ENCODE assay signal across 11 cellular contexts in the genomic region with DNA sequence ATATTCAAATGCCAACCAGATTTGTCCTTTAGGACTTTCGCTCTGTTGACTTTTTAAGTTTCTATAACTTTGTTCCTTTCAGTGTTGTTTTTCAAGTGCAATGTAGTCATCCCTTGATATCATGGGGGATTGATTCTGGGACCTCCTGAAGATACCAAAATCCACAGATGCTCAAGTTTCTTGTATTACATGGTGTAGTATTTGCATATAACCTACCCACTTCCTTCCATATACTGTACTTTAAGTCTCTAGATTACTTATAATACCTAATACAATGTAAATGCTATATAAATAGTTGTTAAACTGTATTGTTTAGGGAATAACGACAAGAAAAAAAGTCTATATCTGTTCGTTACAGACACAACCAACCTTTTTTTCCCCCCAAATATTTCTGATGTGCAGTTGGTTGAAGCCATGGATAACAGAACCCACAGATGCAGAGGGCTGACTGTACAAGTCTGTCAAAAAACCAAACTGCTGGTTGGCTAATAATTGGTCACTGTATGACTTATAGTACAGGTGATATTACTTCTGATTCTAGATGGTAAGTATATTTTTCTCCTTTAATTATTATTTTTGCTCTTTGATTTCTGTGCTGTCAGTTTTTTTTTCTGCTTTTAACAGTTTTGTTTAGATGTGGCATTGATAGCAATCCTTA. TPM values are rescaled to one million over a fixed set of nuclear protein-coding genes. Genes with fewer than 3 reads are reported as not detected.
DNase-seq lines count a peak whose midpoint lies in the region; ATAC-seq and TF ChIP-seq lines count a peak whose summit lies in the region.
"Had no signal": no experiment of that assay in that cellular context is flagged by ENCODE, and none has a peak within 500 bp of the region (broad histone marks: within the 10 kb centered on the region; RNA-seq: fewer than 3 reads in every experiment).

No MANE protein-coding gene starts in this region.

- no peaks in the 10 kb centered on the region for H3K27me3 ChIP-seq in BLaER1
- H3K27me3 ChIP-seq in psoas muscle (ENCODE audit: insufficient read depth in 3 of 3, low read length in 2 of 3), result no peaks in the 10 kb centered on the region

- ATAC-seq in GM19023 (IDR thresholded peaks at IDR 0.05; ENCODE audit: unreplicated experiment) (peak; percentile 57), HG02973 (IDR thresholded peaks at IDR 0.05; ENCODE audit: unreplicated experiment) (peak; percentile 61), activated B cell treated with CpG ODN at 0.5 μM for 24 hours (ENCODE audit: low read depth) (peak; percentile 51), psoas muscle (no peak)
- ATAC-seq: CD8-positive, alpha-beta T cell had no signal

- no peak overlapping the region for H3K9ac ChIP-seq in BLaER1

- peaks cover 3% of the 10 kb centered on the region; the same call in 1 of the 2 replicates for H3K36me3 ChIP-seq in BLaER1
- H3K36me3 ChIP-seq in psoas muscle (ENCODE audit: insufficient read depth in 1 of 2, low read depth in 1 of 2), result no peaks in the 10 kb centered on the region

- H3K9me3 ChIP-seq in BLaER1, result peaks cover 4% of the 10 kb centered on the region; the same call in 1 of the 2 replicates
- no peaks in the 10 kb centered on the region for H3K9me3 ChIP-seq in psoas muscle

- H3K4me3 ChIP-seq in BLaER1 (no peak overlapping the region), psoas muscle (no peak overlapping the region)

- POLR2A ChIA-PET in activated B cell treated with CpG ODN at 0.5 μM for 24 hours (lab: Charles Lee), result no interaction called here

- peak overlapping the region; percentile 36 for H3K27ac Mint-ChIP-seq in activated B cell treated with CpG ODN at 0.5 μM for 24 hours
- H3K27ac Mint-ChIP-seq: CD8-positive, alpha-beta T cell had no signal

- CTCF ChIA-PET in activated B cell treated with CpG ODN at 0.5 μM for 24 hours (lab: Charles Lee), result no interaction called here

- 64 to 79% (median 69%) methylated on average over 3 of the region's 3 CpGs for WGBS in psoas muscle, 3 donors

- H3K27ac ChIP-seq in BLaER1, result no peak overlapping the region
- H3K27ac ChIP-seq in psoas muscle, result no peak overlapping the region

- H4K20me1 ChIP-seq in BLaER1, result peaks cover 48% of the 10 kb centered on the region

- H3K9me3 Mint-ChIP-seq in activated B cell treated with CpG ODN at 0.5 μM for 24 hours, result no peaks in the 10 kb centered on the region
- H3K9me3 Mint-ChIP-seq: CD8-positive, alpha-beta T cell had no signal

- no peak for DNase-seq in activated B cell treated with CpG ODN at 0.5 μM for 24 hours
- DNase-seq in DMS114 treated with DMSO at 0.1 percent for 48 hours (lab: John Stamatoyannopoulos, UW; ENCODE audit: unreplicated experiment), result no peak
- DNase-seq in effector CD8-positive, alpha-beta T cell (lab: John Stamatoyannopoulos, UW), result no peak
- DNase-seq in psoas muscle, result no peak
- no peak for DNase-seq in AML-193 (lab: John Stamatoyannopoulos, UW)
- DNase-seq: activated CD4-positive, alpha-beta T cell treated with anti-CD3 and anti-CD28 coated beads, Interleukin-2, amount 50 U/mL, for 4 hours; CD8-positive, alpha-beta T cell; dermis blood vessel endothelial cell had no signal

- peak overlapping the region; percentile 23; the same call in 1 of the 2 replicates for H3K4me2 ChIP-seq in BLaER1

- no peaks in the 10 kb centered on the region for H3K27me3 Mint-ChIP-seq in activated B cell treated with CpG ODN at 0.5 μM for 24 hours

- intact Hi-C loops in activated B cell treated with CpG ODN at 0.5 μM for 24 hours (cut with micrococcal nuclease), result no loop called here
- intact Hi-C loops in psoas muscle (cut with DNase I), result no loop called here

- H3K4me1 Mint-ChIP-seq in activated B cell treated with CpG ODN at 0.5 μM for 24 hours, result peaks cover 76% of the 10 kb centered on the region

- no peaks in the 10 kb centered on the region for H3K36me3 Mint-ChIP-seq in activated B cell treated with CpG ODN at 0.5 μM for 24 hours (ENCODE audit: low read depth)

- peak overlapping the region; percentile 11 for H3K4me3 Mint-ChIP-seq in activated B cell treated with CpG ODN at 0.5 μM for 24 hours
- H3K4me3 Mint-ChIP-seq: CD8-positive, alpha-beta T cell had no signal

- TF ChIP-seq CTCF in activated B cell treated with CpG ODN at 0.5 μM for 24 hours (IDR thresholded peaks at IDR 0.05) (no peak), psoas muscle (IDR thresholded peaks at IDR 0.05) (no peak)

- peaks cover 35% of the 10 kb centered on the region for H3K4me1 ChIP-seq in BLaER1
- H3K4me1 ChIP-seq in psoas muscle, result peaks cover 45% of the 10 kb centered on the region

RNA-seq across cellular contexts. Expression of gene FOXN2, which starts 13.8 kb away (rescaled TPM):
- total RNA-seq in activated B cell treated with CpG ODN at 0.5 μM for 24 hours (35.0 and 36.0 TPM in 2 replicates), psoas muscle (10 to 100 TPM in 3 of 4 donors, 1 to 10 TPM in 1; 9.1 to 20.5 (median 13.5) TPM)
- 1 to 10 TPM; 2.3 to 5.2 (median 4.0) TPM for polyA plus RNA-seq in psoas muscle

Comparison
In these comparisons a context has a peak if more than half of its experiments do, and no peak if none do; other contexts are left out.
1. ATAC-seq: peak in GM19023 (single experiment), HG02973 (single experiment) and activated B cell treated with CpG ODN at 0.5 μM for 24 hours (single experiment); none in psoas muscle (0 of 4).